2 cellular contexts compared by ENCODE assay signal in genomic region chrX:74286950-74287349, GRCh38.
TF ChIP-seq lines count a peak whose summit lies in the region.

No MANE protein-coding gene starts in this region.

TF ChIP-seq in HEK293, 187 proteins besides CTCF, POLR2A, EP300 and RAD21:
- TF ChIP-seq TRIM28 (IDR thresholded peaks at IDR 0.05; ENCODE audit: borderline replicate concordance, low read length) (peak; percentile 77; the same call in 1 of the 2 replicates), SETDB1 (IDR thresholded peaks at IDR 0.05; ENCODE audit: insufficient read length, low read length) (peak; percentile 90)
- TF ChIP-seq, protein P1, sequence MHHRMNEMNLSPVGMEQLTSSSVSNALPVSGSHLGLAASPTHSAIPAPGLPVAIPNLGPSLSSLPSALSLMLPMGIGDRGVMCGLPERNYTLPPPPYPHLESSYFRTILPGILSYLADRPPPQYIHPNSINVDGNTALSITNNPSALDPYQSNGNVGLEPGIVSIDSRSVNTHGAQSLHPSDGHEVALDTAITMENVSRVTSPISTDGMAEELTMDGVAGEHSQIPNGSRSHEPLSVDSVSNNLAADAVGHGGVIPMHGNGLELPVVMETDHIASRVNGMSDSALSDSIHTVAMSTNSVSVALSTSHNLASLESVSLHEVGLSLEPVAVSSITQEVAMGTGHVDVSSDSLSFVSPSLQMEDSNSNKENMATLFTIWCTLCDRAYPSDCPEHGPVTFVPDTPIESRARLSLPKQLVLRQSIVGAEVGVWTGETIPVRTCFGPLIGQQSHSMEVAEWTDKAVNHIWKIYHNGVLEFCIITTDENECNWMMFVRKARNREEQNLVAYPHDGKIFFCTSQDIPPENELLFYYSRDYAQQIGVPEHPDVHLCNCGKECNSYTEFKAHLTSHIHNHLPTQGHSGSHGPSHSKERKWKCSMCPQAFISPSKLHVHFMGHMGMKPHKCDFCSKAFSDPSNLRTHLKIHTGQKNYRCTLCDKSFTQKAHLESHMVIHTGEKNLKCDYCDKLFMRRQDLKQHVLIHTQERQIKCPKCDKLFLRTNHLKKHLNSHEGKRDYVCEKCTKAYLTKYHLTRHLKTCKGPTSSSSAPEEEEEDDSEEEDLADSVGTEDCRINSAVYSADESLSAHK (tag by site-specific recombination; IDR thresholded peaks at IDR 0.05) = no peak

TF ChIP-seq in HepG2, 621 proteins besides CTCF, POLR2A, EP300 and RAD21:
- TF ChIP-seq SOX13 (IDR thresholded peaks at IDR 0.05) (no peak), SOX13 (CRISPR knock-in tag; conservative IDR thresholded peaks at IDR 0.05 in 1 of 2, IDR thresholded peaks at IDR 0.05 in 1 of 2) (peak in 1 of 2 experiments; percentile 8; a peak in 1 of 4 replicates), EZH2 (conservative IDR thresholded peaks at IDR 0.05; ENCODE audit: low read depth, low read length) (no peak), FOSL2 (CRISPR knock-in tag; IDR thresholded peaks at IDR 0.05) (peak; percentile 50), MATR3 (CRISPR knock-in tag; IDR thresholded peaks at IDR 0.05) (no peak), ZNF337 (CRISPR knock-in tag; IDR thresholded peaks at IDR 0.05; ENCODE audit: borderline replicate concordance, low read depth) (no peak), POGK (CRISPR knock-in tag; conservative IDR thresholded peaks at IDR 0.05) (0 out of 2 replicates have a peak, but pooled peaks have one; percentile 40), ZFP41 (CRISPR knock-in tag; IDR thresholded peaks at IDR 0.05; ENCODE audit: borderline replicate concordance) (no peak), NPAS2 (CRISPR knock-in tag; IDR thresholded peaks at IDR 0.05; ENCODE audit: borderline replicate concordance) (no peak), ARHGAP35 (CRISPR knock-in tag; IDR thresholded peaks at IDR 0.05; ENCODE audit: borderline replicate concordance) (no peak), ZNF20 (CRISPR knock-in tag; IDR thresholded peaks at IDR 0.05) (no peak), KLF9 (CRISPR knock-in tag; IDR thresholded peaks at IDR 0.05; ENCODE audit: low read depth) (no peak), MIXL1 (CRISPR knock-in tag; IDR thresholded peaks at IDR 0.05) (no peak)
- TF ChIP-seq, protein P2, sequence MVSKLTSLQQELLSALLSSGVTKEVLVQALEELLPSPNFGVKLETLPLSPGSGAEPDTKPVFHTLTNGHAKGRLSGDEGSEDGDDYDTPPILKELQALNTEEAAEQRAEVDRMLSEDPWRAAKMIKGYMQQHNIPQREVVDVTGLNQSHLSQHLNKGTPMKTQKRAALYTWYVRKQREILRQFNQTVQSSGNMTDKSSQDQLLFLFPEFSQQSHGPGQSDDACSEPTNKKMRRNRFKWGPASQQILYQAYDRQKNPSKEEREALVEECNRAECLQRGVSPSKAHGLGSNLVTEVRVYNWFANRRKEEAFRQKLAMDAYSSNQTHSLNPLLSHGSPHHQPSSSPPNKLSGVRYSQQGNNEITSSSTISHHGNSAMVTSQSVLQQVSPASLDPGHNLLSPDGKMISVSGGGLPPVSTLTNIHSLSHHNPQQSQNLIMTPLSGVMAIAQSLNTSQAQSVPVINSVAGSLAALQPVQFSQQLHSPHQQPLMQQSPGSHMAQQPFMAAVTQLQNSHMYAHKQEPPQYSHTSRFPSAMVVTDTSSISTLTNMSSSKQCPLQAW (CRISPR knock-in tag; IDR thresholded peaks at IDR 0.05) = no peak
- TF ChIP-seq, protein P3, sequence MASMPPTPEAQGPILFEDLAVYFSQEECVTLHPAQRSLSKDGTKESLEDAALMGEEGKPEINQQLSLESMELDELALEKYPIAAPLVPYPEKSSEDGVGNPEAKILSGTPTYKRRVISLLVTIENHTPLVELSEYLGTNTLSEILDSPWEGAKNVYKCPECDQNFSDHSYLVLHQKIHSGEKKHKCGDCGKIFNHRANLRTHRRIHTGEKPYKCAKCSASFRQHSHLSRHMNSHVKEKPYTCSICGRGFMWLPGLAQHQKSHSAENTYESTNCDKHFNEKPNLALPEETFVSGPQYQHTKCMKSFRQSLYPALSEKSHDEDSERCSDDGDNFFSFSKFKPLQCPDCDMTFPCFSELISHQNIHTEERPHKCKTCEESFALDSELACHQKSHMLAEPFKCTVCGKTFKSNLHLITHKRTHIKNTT (CRISPR knock-in tag; IDR thresholded peaks at IDR 0.05) = no peak
